ENCODE assay signal across 31 cellular contexts in the genomic region with DNA sequence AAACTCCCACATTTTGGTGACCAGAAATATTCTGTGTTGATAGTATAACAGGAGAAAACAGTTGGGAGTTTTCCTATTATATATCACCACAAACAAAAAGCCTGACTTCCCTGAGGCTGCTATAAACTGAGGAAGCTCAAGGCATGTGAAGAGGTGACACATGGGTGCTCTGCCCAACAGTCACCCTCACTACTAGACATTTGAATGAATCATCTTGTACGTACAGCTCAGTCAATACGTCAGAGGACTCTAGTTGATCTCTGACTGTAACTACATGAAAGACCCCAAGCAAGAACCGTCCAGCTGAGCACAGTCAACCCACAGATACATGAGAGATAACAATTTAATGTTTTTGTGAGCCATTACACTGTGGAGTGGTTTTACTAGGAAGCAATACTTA.
"Had no signal": no experiment of that assay in that cellular context is flagged by ENCODE, and none has a peak within 500 bp of the region (broad histone marks: within the 10 kb centered on the region; RNA-seq: fewer than 3 reads in every experiment).

No MANE protein-coding gene starts in this region.

- ATAC-seq: activated CD4-positive, CD25-positive, alpha-beta regulatory T cell treated with anti-CD3 and anti-CD28 coated beads, Interleukin-2, amount 50 U/mL, for 24 hours; activated CD8-positive, alpha-beta T cell treated with anti-CD3 and anti-CD28 coated beads for 36 hours; activated T-cell treated with anti-CD3 and anti-CD28 coated beads, Interleukin-2, amount 50 U/mL, for 4 hours; activated T-helper 17 cell treated with anti-CD3 and anti-CD28 coated beads, Interleukin-2, amount 50 U/mL, for 72 hours; heart left ventricle; T-helper 17 cell had no signal

- H3K27me3 ChIP-seq: brain microvascular endothelial cell, colonic mucosa, esophagus muscularis mucosa, heart left ventricle had no signal

- H3K4me3 ChIP-seq: colonic mucosa, esophagus muscularis mucosa, heart left ventricle had no signal

- H3K4me1 ChIP-seq: colonic mucosa, esophagus muscularis mucosa, heart left ventricle had no signal

- H3K27ac ChIP-seq: brain microvascular endothelial cell, colonic mucosa, esophagus muscularis mucosa, heart left ventricle, WERI-Rb-1 had no signal

- DNase-seq: activated B cell treated with CpG ODN at 0.5 μM for 24 hours; activated CD4-positive, alpha-beta T cell treated with anti-CD3 and anti-CD28 coated beads for 48 hours; activated CD4-positive, alpha-beta T cell treated with anti-CD3 and anti-CD28 coated beads, Interleukin-2, amount 50 U/mL, for 1 hour; activated CD4-positive, alpha-beta T cell treated with anti-CD3 and anti-CD28 coated beads, Interleukin-2, amount 50 U/mL, for 48 hours; activated CD8-positive, alpha-beta memory T cell treated with anti-CD3 and anti-CD28 coated beads for 24 hours; activated CD8-positive, alpha-beta T cell treated with anti-CD3 and anti-CD28 coated beads for 36 hours; activated effector memory CD4-positive, alpha-beta T cell treated with Interleukin-2 at 50 U/mL for 16 hours; activated gamma-delta T cell treated with Interleukin-2 at 50 U/mL for 16 hours; activated naive CD4-positive, alpha-beta T cell treated with anti-CD3 and anti-CD28 coated beads, Interleukin-2, amount 50 U/mL, for 16 hours; activated naive CD4-positive, alpha-beta T cell treated with Interleukin-2 at 50 U/mL for 16 hours; activated T-cell treated with anti-CD3 and anti-CD28 coated beads, Interleukin-2, amount 50 U/mL, for 4 hours; amniotic stem cell; anterior cingulate cortex; brain microvascular endothelial cell; central memory CD4-positive, alpha-beta T cell; cerebellar nuclear complex; colonic mucosa; effector CD8-positive, alpha-beta T cell; foreskin melanocyte; glutamatergic neuron; heart left ventricle; T-helper 1 cell; T-helper 17 cell; T1000; WERI-Rb-1 had no signal

- FAIRE-seq: astrocyte, endometrium, endothelial cell of umbilical vein had no signal

- H3K36me3 ChIP-seq: brain microvascular endothelial cell, colonic mucosa, esophagus muscularis mucosa, heart left ventricle, WERI-Rb-1 had no signal
